Comparison of ENCODE assay signal across 12 cellular contexts in genomic region chr12:54036620-54037359, GRCh38. TPM values are rescaled to one million over a fixed set of nuclear protein-coding genes. Genes with fewer than 3 reads are reported as not detected.
DNase-seq lines count a peak whose midpoint lies in the region; ATAC-seq and TF ChIP-seq lines count a peak whose summit lies in the region.
"Had no signal": no experiment of that assay in that cellular context is flagged by ENCODE, and none has a peak within 500 bp of the region (broad histone marks: within the 10 kb centered on the region; RNA-seq: fewer than 3 reads in every experiment).

No MANE protein-coding gene starts in this region.

- no peak overlapping the region for H3K4me3 Mint-ChIP-seq in HFFc6
- peak overlapping the region; percentile 79 to 86 (median 86) for H3K4me3 Mint-ChIP-seq in nephron
- no peak overlapping the region for H3K4me3 Mint-ChIP-seq in activated CD4-positive, alpha-beta T cell treated with anti-CD3 and anti-CD28 coated beads, Interleukin-2, amount 10 ng/mL, durations not matched to agents 24 days and 14 days
- H3K4me3 Mint-ChIP-seq: stimulated activated naive CD8-positive, alpha-beta T cell treated with anti-CD3 and anti-CD28 coated beads, Interleukin-15, Interleukin-2, amounts not matched to agents 100 ng/mL and 50 ng/mL, for 24 hours had no signal

- H3K36me3 Mint-ChIP-seq in HFFc6 (ENCODE audit: low read depth) (no peaks in the 10 kb centered on the region), nephron (ENCODE audit: low read depth) (no peaks in the 10 kb centered on the region)
- no peaks in the 10 kb centered on the region for H3K36me3 Mint-ChIP-seq in activated CD4-positive, alpha-beta T cell treated with anti-CD3 and anti-CD28 coated beads, Interleukin-2, amount 10 ng/mL, durations not matched to agents 24 days and 14 days (ENCODE audit: low read depth)

- no peak overlapping the region for H3K27ac Mint-ChIP-seq in HFFc6
- H3K27ac Mint-ChIP-seq in nephron: peak overlapping the region; percentile 91 to 95 (median 95)
- H3K27ac Mint-ChIP-seq in activated CD4-positive, alpha-beta T cell treated with anti-CD3 and anti-CD28 coated beads, Interleukin-2, amount 10 ng/mL, durations not matched to agents 24 days and 14 days: no peak overlapping the region
- H3K27ac Mint-ChIP-seq: stimulated activated naive CD8-positive, alpha-beta T cell treated with anti-CD3 and anti-CD28 coated beads, Interleukin-15, Interleukin-2, amounts not matched to agents 100 ng/mL and 50 ng/mL, for 24 hours had no signal

- H3K4me1 Mint-ChIP-seq in HFFc6 (ENCODE audit: low read depth): peaks cover 9% of the 10 kb centered on the region; the same call in 1 of the 2 replicates
- H3K4me1 Mint-ChIP-seq in nephron: peaks cover 89% of the 10 kb centered on the region
- peaks cover 12% of the 10 kb centered on the region for H3K4me1 Mint-ChIP-seq in activated CD4-positive, alpha-beta T cell treated with anti-CD3 and anti-CD28 coated beads, Interleukin-2, amount 10 ng/mL, durations not matched to agents 24 days and 14 days

- H3K27me3 Mint-ChIP-seq in HFFc6 (ENCODE audit: insufficient read depth) (peaks cover 68% of the 10 kb centered on the region), nephron (ENCODE audit: low read depth) (no peaks in the 10 kb centered on the region)
- peaks cover 84% of the 10 kb centered on the region for H3K27me3 Mint-ChIP-seq in activated CD4-positive, alpha-beta T cell treated with anti-CD3 and anti-CD28 coated beads, Interleukin-2, amount 10 ng/mL, durations not matched to agents 24 days and 14 days

- peak; percentile 52 for DNase-seq in EL
- DNase-seq in HFFc6: no peak
- no peak for DNase-seq in NCI-H748 treated with DMSO at 0.1 percent for 48 hours (lab: John Stamatoyannopoulos, UW)
- no peak for DNase-seq in NCI-H526 (lab: John Stamatoyannopoulos, UW)
- DNase-seq in activated CD4-positive, alpha-beta T cell treated with anti-CD3 and anti-CD28 coated beads, Interleukin-2, amount 10 ng/mL, durations not matched to agents 24 days and 14 days: no peak
- DNase-seq in T-helper 9 cell: no peak
- DNase-seq: activated CD8-positive, alpha-beta memory T cell treated with anti-CD3 and anti-CD28 coated beads, Interleukin-2, amount 50 U/mL, for 4 hours; IMR-90; sigmoid colon had no signal

- intact Hi-C loops in activated CD4-positive, alpha-beta T cell treated with anti-CD3 and anti-CD28 coated beads, Interleukin-2, amount 10 ng/mL, durations not matched to agents 24 days and 14 days (cut with micrococcal nuclease): no loop called here

- peak; percentile 13; the same call in 1 of the 2 replicates for TF ChIP-seq CTCF in HFFc6 (IDR thresholded peaks at IDR 0.05)
- no peak for TF ChIP-seq CTCF in nephron (IDR thresholded peaks at IDR 0.05; ENCODE audit: unreplicated experiment in 3 of 3)

- H3K9me3 Mint-ChIP-seq in HFFc6: peaks cover 5% of the 10 kb centered on the region; the same call in 1 of the 2 replicates
- H3K9me3 Mint-ChIP-seq in nephron: no peaks in the 10 kb centered on the region
- H3K9me3 Mint-ChIP-seq in activated CD4-positive, alpha-beta T cell treated with anti-CD3 and anti-CD28 coated beads, Interleukin-2, amount 10 ng/mL, durations not matched to agents 24 days and 14 days: no peaks in the 10 kb centered on the region
- H3K9me3 Mint-ChIP-seq: stimulated activated naive CD8-positive, alpha-beta T cell treated with anti-CD3 and anti-CD28 coated beads, Interleukin-15, Interleukin-2, amounts not matched to agents 100 ng/mL and 50 ng/mL, for 24 hours had no signal

- peak; percentile 51 for ATAC-seq in SK-N-SH treated with all-trans-retinoic acid at 6 μM for 48 hours

TF ChIP-seq in SK-N-SH treated with all-trans-retinoic acid at 6 μM for 48 hours, 23 proteins besides CTCF, POLR2A, EP300 and RAD21 (continues in another document):
- TF ChIP-seq ZFP3 (CRISPR knock-in tag; IDR thresholded peaks at IDR 0.05): no peak
- no peak for TF ChIP-seq SNAI2 (CRISPR knock-in tag; IDR thresholded peaks at IDR 0.05)
- no peak for TF ChIP-seq CSRNP3 (CRISPR knock-in tag; IDR thresholded peaks at IDR 0.05)
- TF ChIP-seq ZNF565 (CRISPR knock-in tag; conservative IDR thresholded peaks at IDR 0.05; ENCODE audit: low read depth): no peak
- no peak for TF ChIP-seq GLIS3 (CRISPR knock-in tag; IDR thresholded peaks at IDR 0.05)
- TF ChIP-seq PATZ1 (CRISPR knock-in tag; IDR thresholded peaks at IDR 0.05; ENCODE audit: borderline replicate concordance): no peak
- TF ChIP-seq TOX (CRISPR knock-in tag; IDR thresholded peaks at IDR 0.05; ENCODE audit: borderline replicate concordance): no peak
- TF ChIP-seq ISL1 (CRISPR knock-in tag; IDR thresholded peaks at IDR 0.05): no peak
- no peak for TF ChIP-seq ZC3H10 (CRISPR knock-in tag; IDR thresholded peaks at IDR 0.05)
- no peak for TF ChIP-seq TCF4 (CRISPR knock-in tag; IDR thresholded peaks at IDR 0.05; ENCODE audit: borderline replicate concordance)
- TF ChIP-seq PPARA (CRISPR knock-in tag; IDR thresholded peaks at IDR 0.05; ENCODE audit: borderline replicate concordance): no peak
- no peak for TF ChIP-seq ESRRG (CRISPR knock-in tag; IDR thresholded peaks at IDR 0.05)
- TF ChIP-seq OSR1 (CRISPR knock-in tag; IDR thresholded peaks at IDR 0.05): no peak
- no peak for TF ChIP-seq ZNF70 (CRISPR knock-in tag; IDR thresholded peaks at IDR 0.05)
- TF ChIP-seq CSDC2 (CRISPR knock-in tag; IDR thresholded peaks at IDR 0.05): no peak
- no peak for TF ChIP-seq ZFP30 (CRISPR knock-in tag; IDR thresholded peaks at IDR 0.05)
- TF ChIP-seq BACH2 (CRISPR knock-in tag; IDR thresholded peaks at IDR 0.05; ENCODE audit: borderline replicate concordance): no peak
- no peak for TF ChIP-seq CREB5 (CRISPR knock-in tag; IDR thresholded peaks at IDR 0.05; ENCODE audit: low read depth)

RNA-seq across cellular contexts. Expression of gene HOXC5, which starts 3.9 kb away (rescaled TPM):
- total RNA-seq in HFFc6 (2021; fragmentation: NEBNext Ultra II Directional; extraction: Animal tissue kit (Norgen Biotek cat#: 25700)): under 1 TPM in 1 of 6 experiments, not detected in 5; 0.13 TPM
- total RNA-seq in activated CD4-positive, alpha-beta T cell treated with anti-CD3 and anti-CD28 coated beads, Interleukin-2, amount 10 ng/mL, durations not matched to agents 24 days and 14 days: not detected in 2 replicates
- total RNA-seq: IMR-90 had no signal

RNA-seq across cellular contexts. Expression of gene HOXC6, which starts 8.6 kb away (rescaled TPM):
- 1 to 10 TPM in 5 of 6 experiments, under 1 TPM in 1; 0.12 to 2.1 (median 1.6) TPM for total RNA-seq in HFFc6 (2021; fragmentation: NEBNext Ultra II Directional; extraction: Animal tissue kit (Norgen Biotek cat#: 25700))
- total RNA-seq in activated CD4-positive, alpha-beta T cell treated with anti-CD3 and anti-CD28 coated beads, Interleukin-2, amount 10 ng/mL, durations not matched to agents 24 days and 14 days: not detected in 2 replicates
- total RNA-seq: IMR-90, sigmoid colon had no signal

RNA-seq across cellular contexts. Expression of gene HOXC4, which starts 16.8 kb away (rescaled TPM):
- under 1 TPM in 4 of 6 experiments, not detected in 2; 0.35 to 0.73 (median 0.38) TPM for total RNA-seq in HFFc6 (2021; fragmentation: NEBNext Ultra II Directional; extraction: Animal tissue kit (Norgen Biotek cat#: 25700))
- not detected in 2 replicates for total RNA-seq in activated CD4-positive, alpha-beta T cell treated with anti-CD3 and anti-CD28 coated beads, Interleukin-2, amount 10 ng/mL, durations not matched to agents 24 days and 14 days

RNA-seq across cellular contexts. Expression of gene HOXC8, which starts 28.0 kb away (rescaled TPM):
- not detected for total RNA-seq in HFFc6 (2021; fragmentation: NEBNext Ultra II Directional; extraction: Animal tissue kit (Norgen Biotek cat#: 25700))
- total RNA-seq in activated CD4-positive, alpha-beta T cell treated with anti-CD3 and anti-CD28 coated beads, Interleukin-2, amount 10 ng/mL, durations not matched to agents 24 days and 14 days: not detected in 2 replicates
- total RNA-seq: sigmoid colon had no signal

RNA-seq across cellular contexts. Expression of gene HOXC9, which starts 36.8 kb away (rescaled TPM):
- 1 to 10 TPM in 3 of 6 experiments, under 1 TPM in 3; 0.17 to 1.5 (median 1.1) TPM for total RNA-seq in HFFc6 (2021; fragmentation: NEBNext Ultra II Directional; extraction: Animal tissue kit (Norgen Biotek cat#: 25700))
- total RNA-seq in activated CD4-positive, alpha-beta T cell treated with anti-CD3 and anti-CD28 coated beads, Interleukin-2, amount 10 ng/mL, durations not matched to agents 24 days and 14 days: not detected in 2 replicates
- total RNA-seq: IMR-90, sigmoid colon had no signal

Comparison
In these comparisons a context has a peak if more than half of its experiments do, and no peak if none do; other contexts are left out.
1. H3K27ac Mint-ChIP-seq: peak in nephron (3 of 3); none in HFFc6 (single experiment) and activated CD4-positive, alpha-beta T cell treated with anti-CD3 and anti-CD28 coated beads, Interleukin-2, amount 10 ng/mL, durations not matched to agents 24 days and 14 days (single experiment).
2. H3K4me3 Mint-ChIP-seq: peak in nephron (3 of 3); none in HFFc6 (single experiment) and activated CD4-positive, alpha-beta T cell treated with anti-CD3 and anti-CD28 coated beads, Interleukin-2, amount 10 ng/mL, durations not matched to agents 24 days and 14 days (single experiment).